Comparison of ENCODE assay signal across 1 cellular context in genomic region chr11:125609545-125609944, GRCh38.
TF ChIP-seq lines count a peak whose summit lies in the region.

No MANE protein-coding gene starts in this region.

TF ChIP-seq in HepG2, 621 proteins besides CTCF, POLR2A, EP300 and RAD21:
- TF ChIP-seq SMC3 (IDR thresholded peaks at IDR 0.05; ENCODE audit: low read length) (no peak), THAP8 (CRISPR knock-in tag; IDR thresholded peaks at IDR 0.05; ENCODE audit: borderline replicate concordance) (no peak), ZNF83 (CRISPR knock-in tag; IDR thresholded peaks at IDR 0.05; ENCODE audit: borderline replicate concordance) (no peak), STAT6 (CRISPR knock-in tag; IDR thresholded peaks at IDR 0.05; ENCODE audit: borderline replicate concordance) (no peak), FOXO1 (CRISPR knock-in tag; IDR thresholded peaks at IDR 0.05) (no peak), NFAT5 (CRISPR knock-in tag; IDR thresholded peaks at IDR 0.05) (no peak), ESRRA (CRISPR knock-in tag; IDR thresholded peaks at IDR 0.05; ENCODE audit: low read depth) (no peak), KDM1A (CRISPR knock-in tag; IDR thresholded peaks at IDR 0.05) (no peak), NCOA2 (CRISPR knock-in tag; IDR thresholded peaks at IDR 0.05) (no peak), PLSCR1 (CRISPR knock-in tag; IDR thresholded peaks at IDR 0.05; ENCODE audit: borderline replicate concordance) (no peak), ZNF17 (CRISPR knock-in tag; IDR thresholded peaks at IDR 0.05) (no peak), ZNF775 (CRISPR knock-in tag; IDR thresholded peaks at IDR 0.05; ENCODE audit: borderline replicate concordance) (no peak), PTBP1 (IDR thresholded peaks at IDR 0.05; ENCODE audit: low read depth, low read length, poor library complexity, severe bottlenecking) (no peak), ADNP (CRISPR knock-in tag; IDR thresholded peaks at IDR 0.05) (no peak), CEBPZ (IDR thresholded peaks at IDR 0.05; ENCODE audit: low read length) (no peak), ZNF639 (CRISPR knock-in tag; conservative IDR thresholded peaks at IDR 0.05) (no peak), ZNF10 (CRISPR knock-in tag; IDR thresholded peaks at IDR 0.05; ENCODE audit: borderline replicate concordance, low read depth) (no peak), MATR3 (CRISPR knock-in tag; IDR thresholded peaks at IDR 0.05) (no peak), ZNF879 (CRISPR knock-in tag; IDR thresholded peaks at IDR 0.05) (no peak), GMEB2 (CRISPR knock-in tag; IDR thresholded peaks at IDR 0.05; ENCODE audit: low read depth) (no peak)
